In the genomic region with DNA sequence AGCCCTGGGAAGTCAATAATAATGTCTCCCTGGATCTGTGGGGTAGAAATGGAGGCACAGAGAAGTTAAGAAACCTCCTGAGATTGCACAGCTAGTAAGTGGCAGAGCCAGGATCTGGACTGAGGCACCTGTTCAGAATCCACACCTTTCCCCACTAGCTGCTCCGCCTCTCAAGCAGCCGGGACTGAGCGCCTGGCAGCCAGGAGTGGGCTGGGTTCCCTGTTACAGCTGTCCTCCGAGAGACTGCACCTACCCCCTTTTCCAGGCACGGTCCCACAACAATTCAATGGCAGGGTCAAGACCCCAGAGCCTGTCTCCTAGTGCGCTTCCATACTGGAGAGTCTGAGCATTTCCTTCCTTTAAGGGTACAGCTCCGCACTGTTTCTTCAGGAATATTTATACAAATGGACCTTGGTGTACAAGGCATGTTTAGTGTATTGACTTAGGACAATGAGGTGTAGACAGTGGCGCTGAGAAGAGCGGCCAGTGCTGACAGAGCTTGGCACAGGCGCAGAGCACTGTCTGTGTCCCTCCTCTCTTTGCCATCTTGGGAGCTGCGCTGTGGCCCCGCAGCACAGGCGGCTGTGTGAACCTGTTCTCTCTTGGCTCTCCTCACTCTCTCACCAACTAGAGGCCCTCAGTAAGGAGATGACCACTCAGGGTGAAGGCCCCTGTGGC, we compare ENCODE assay signal across 22 cellular contexts. TPM values are rescaled to one million over a fixed set of nuclear protein-coding genes. Genes with fewer than 3 reads are reported as not detected.
DNase-seq lines count a peak whose midpoint lies in the region; ATAC-seq and TF ChIP-seq lines count a peak whose summit lies in the region.
"Had no signal": no experiment of that assay in that cellular context is flagged by ENCODE, and none has a peak within 500 bp of the region (broad histone marks: within the 10 kb centered on the region; RNA-seq: fewer than 3 reads in every experiment).

No MANE protein-coding gene starts in this region.

- no peak overlapping the region for H3K27ac ChIP-seq in CD4-positive, alpha-beta memory T cell (ENCODE audit: low read depth, low read length)
- H3K27ac ChIP-seq: GM23248 had no signal

- POLR2A ChIA-PET in CD4-positive, alpha-beta memory T cell (lab: Charles Lee; ENCODE audit: partially characterized antibody) = no interaction called here

- intact Hi-C loops in Right ventricle myocardium inferior (cut with DNase I) = no loop called here
- intact Hi-C loops in left ventricle myocardium superior (cut with micrococcal nuclease) = no loop called here
- intact Hi-C loops in mucosa of descending colon (cut with DNase I, micrococcal nuclease) = no loop called here
- intact Hi-C loops in CD4-positive, alpha-beta memory T cell (cut with micrococcal nuclease) = no loop called here

- CTCF ChIA-PET in CD4-positive, alpha-beta memory T cell (lab: Charles Lee; ENCODE audit: partially characterized antibody) = no interaction called here

- H3K27me3 Mint-ChIP-seq in activated T-helper 17 cell treated with anti-CD3 and anti-CD28 coated beads, Interleukin-2, amount 50 U/mL, for 72 hours = peaks cover 6% of the 10 kb centered on the region
- peaks cover 0 to 1% of the 10 kb centered on the region in 2 donors for H3K27me3 Mint-ChIP-seq in CD4-positive, alpha-beta memory T cell

- no peak overlapping the region for H3K27ac Mint-ChIP-seq in activated T-helper 17 cell treated with anti-CD3 and anti-CD28 coated beads, Interleukin-2, amount 50 U/mL, for 72 hours
- H3K27ac Mint-ChIP-seq in CD4-positive, alpha-beta memory T cell = no peak overlapping the region

- H3K4me3 ChIP-seq in mucosa of descending colon = no peak overlapping the region
- H3K4me3 ChIP-seq in CD4-positive, alpha-beta memory T cell (ENCODE audit: low read length in 2 of 2) = no peak overlapping the region
- H3K4me3 ChIP-seq: GM23248 had no signal

- DNase-seq in Right ventricle myocardium inferior (ENCODE audit: missing footprints) (peak; percentile 21), left ventricle myocardium superior (no peak), mucosa of descending colon (no peak), AG20443 (ENCODE audit: low spot score) (no peak)
- DNase-seq in CD4-positive, alpha-beta memory T cell = no peak
- DNase-seq: 8988T, ACHN, DMS153, DND-41, H7, NCI-H1092, NCI-H1417 treated with DMSO at 0.1 percent for 48 hours, NCI-H1694 treated with DMSO at 0.1 percent for 48 hours, NCI-H2081, NCI-H2227 treated with DMSO at 0.1 percent for 48 hours, Right ventricle myocardium superior had no signal

- no peaks in the 10 kb centered on the region for H3K4me1 ChIP-seq in mucosa of descending colon (ENCODE audit: low read depth)
- no peaks in the 10 kb centered on the region for H3K4me1 ChIP-seq in CD4-positive, alpha-beta memory T cell (ENCODE audit: insufficient read depth, low read length)

- H3K9me3 Mint-ChIP-seq in activated T-helper 17 cell treated with anti-CD3 and anti-CD28 coated beads, Interleukin-2, amount 50 U/mL, for 72 hours = no peaks in the 10 kb centered on the region
- no peaks in the 10 kb centered on the region for H3K9me3 Mint-ChIP-seq in CD4-positive, alpha-beta memory T cell

- H3K4me3 Mint-ChIP-seq in activated T-helper 17 cell treated with anti-CD3 and anti-CD28 coated beads, Interleukin-2, amount 50 U/mL, for 72 hours = no peak overlapping the region
- no peak overlapping the region for H3K4me3 Mint-ChIP-seq in CD4-positive, alpha-beta memory T cell

- no peaks in the 10 kb centered on the region for H3K9me3 ChIP-seq in mucosa of descending colon
- H3K9me3 ChIP-seq in CD4-positive, alpha-beta memory T cell (ENCODE audit: control insufficient read depth in 1 of 2, low read length in 2 of 2) = no peaks in the 10 kb centered on the region

- no peak for TF ChIP-seq CTCF in mucosa of descending colon (IDR thresholded peaks at IDR 0.05)

- peaks cover 4% of the 10 kb centered on the region for H3K27me3 ChIP-seq in CD4-positive, alpha-beta memory T cell (ENCODE audit: insufficient read depth, low read length)

- ATAC-seq in Right ventricle myocardium inferior (peak; percentile 10), left ventricle myocardium superior (no peak), mucosa of descending colon (peak; percentile 44), HG03521 (IDR thresholded peaks at IDR 0.05; ENCODE audit: unreplicated experiment) (no peak)
- ATAC-seq in activated T-helper 17 cell treated with anti-CD3 and anti-CD28 coated beads, Interleukin-2, amount 50 U/mL, for 72 hours (replicated peaks) = peak; percentile 5

- H3K4me1 Mint-ChIP-seq in activated T-helper 17 cell treated with anti-CD3 and anti-CD28 coated beads, Interleukin-2, amount 50 U/mL, for 72 hours = no peaks in the 10 kb centered on the region
- H3K4me1 Mint-ChIP-seq in CD4-positive, alpha-beta memory T cell = no peaks in the 10 kb centered on the region

- H3K36me3 Mint-ChIP-seq in activated T-helper 17 cell treated with anti-CD3 and anti-CD28 coated beads, Interleukin-2, amount 50 U/mL, for 72 hours (ENCODE audit: low read depth) = no peaks in the 10 kb centered on the region
- no peaks in the 10 kb centered on the region for H3K36me3 Mint-ChIP-seq in CD4-positive, alpha-beta memory T cell

- no peaks in the 10 kb centered on the region for H3K36me3 ChIP-seq in mucosa of descending colon (ENCODE audit: low read depth)
- H3K36me3 ChIP-seq in CD4-positive, alpha-beta memory T cell (ENCODE audit: insufficient read depth, low read length) = no peaks in the 10 kb centered on the region

RNA-seq across cellular contexts. Expression of gene GRHL3, which starts 24.4 kb away (rescaled TPM):
- not detected for total RNA-seq in Right ventricle myocardium inferior
- not detected for total RNA-seq in left ventricle myocardium superior
- not detected for total RNA-seq in activated T-helper 17 cell treated with anti-CD3 and anti-CD28 coated beads, Interleukin-2, amount 50 U/mL, for 72 hours
- under 1 TPM in 1 of 3 donors, not detected in 2; 0.65 TPM for total RNA-seq in mucosa of descending colon
- not detected for total RNA-seq in CD4-positive, alpha-beta memory T cell
- polyA plus RNA-seq in CD4-positive, alpha-beta memory T cell = not detected
- total RNA-seq: GM23248, Right ventricle myocardium superior, RPMI7951, SK-MEL-5 had no signal
- polyA plus RNA-seq: BJ, GM23248 had no signal

Comparison
In these comparisons a context has a peak if more than half of its experiments do, and no peak if none do; other contexts are left out.
1. ATAC-seq: peak in Right ventricle myocardium inferior (single experiment), activated T-helper 17 cell treated with anti-CD3 and anti-CD28 coated beads, Interleukin-2, amount 50 U/mL, for 72 hours (single experiment) and mucosa of descending colon (single experiment); none in left ventricle myocardium superior (single experiment) and HG03521 (single experiment).